ENCODE assay signal across 1 cellular context in the genomic region with DNA sequence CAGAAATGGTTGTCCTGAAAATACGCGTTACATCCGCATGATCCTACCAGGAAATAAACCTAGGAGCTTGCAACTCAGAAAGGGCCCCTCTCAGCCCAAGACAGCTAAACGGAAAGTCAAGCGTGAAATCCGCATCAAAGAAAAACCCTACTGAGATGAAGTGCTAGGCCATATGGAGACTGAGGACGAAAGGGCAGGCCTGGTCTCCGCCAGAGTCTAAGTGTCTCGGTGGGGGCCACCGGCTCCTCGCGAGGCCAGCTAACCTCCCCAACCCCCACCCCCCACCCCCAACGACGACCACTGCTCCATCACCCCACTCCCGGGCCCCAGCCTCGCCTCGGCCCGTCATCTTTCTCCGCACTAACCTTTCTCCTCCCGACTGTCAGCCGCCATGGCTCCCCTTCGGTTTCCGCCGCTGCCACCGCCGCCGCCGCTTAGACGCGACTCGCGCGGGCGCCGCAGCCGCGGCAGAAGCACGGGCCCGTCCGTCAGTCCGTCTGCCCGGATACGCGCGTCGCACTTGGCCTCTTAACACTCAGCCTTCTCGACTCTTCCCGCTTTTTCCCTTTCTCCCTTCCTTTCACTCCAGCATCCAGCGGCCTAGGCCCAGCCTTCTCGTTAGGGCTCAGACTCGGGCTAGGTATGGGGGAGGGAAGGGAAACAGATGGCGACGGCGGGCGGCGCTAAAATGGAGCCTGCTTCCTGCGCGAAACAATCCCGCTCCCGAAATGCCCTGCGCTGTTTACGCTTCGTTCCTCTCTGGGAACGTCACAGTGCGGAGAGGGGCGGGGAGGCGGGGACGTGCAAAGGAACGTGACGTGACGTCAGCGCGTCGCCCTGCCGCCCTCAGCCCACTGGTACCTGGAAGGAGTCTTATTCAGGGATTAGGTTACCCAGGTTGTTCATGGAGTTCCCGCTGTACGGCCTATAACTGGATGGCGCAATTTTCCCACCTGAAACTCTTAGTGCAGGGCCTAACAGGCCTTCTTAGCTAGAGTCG.
TF ChIP-seq lines count a peak whose summit lies in the region.

A gene (minus strand): TSS at position 730 of the 1,000 bp plus-strand sequence. CDS start 337 bp downstream, at position 393.

TF ChIP-seq in K562, 482 proteins besides CTCF, POLR2A, EP300 and RAD21 (continued from another document):
- TF ChIP-seq ETV1 (tag; conservative IDR thresholded peaks at IDR 0.05; ENCODE audit: low read depth) (peak; percentile 58), ZNF143 (CRISPR knock-in tag; IDR thresholded peaks at IDR 0.05) (peak; percentile 81), CBX3 (IDR thresholded peaks at IDR 0.05; ENCODE audit: borderline replicate concordance in 1 of 2, low read length in 2 of 2) (no peak), TAF1 (IDR thresholded peaks at IDR 0.05; ENCODE audit: control insufficient read depth, extremely low read depth, insufficient read depth, low read length, severe bottlenecking) (peak; percentile 74), SP1 (CRISPR knock-in tag; IDR thresholded peaks at IDR 0.05) (peak; percentile 88), KAT7 (CRISPR knock-in tag; IDR thresholded peaks at IDR 0.05; ENCODE audit: borderline replicate concordance) (peak; percentile 60; the same call in 1 of the 2 replicates), HMG20B (CRISPR knock-in tag; IDR thresholded peaks at IDR 0.05) (no peak), SRSF3 (IDR thresholded peaks at IDR 0.05; ENCODE audit: insufficient read depth, low read length) (0 out of 2 replicates have a peak, but pooled peaks have one; percentile 38), MYC (IDR thresholded peaks at IDR 0.05; ENCODE audit: low read depth, low read length) (peak; percentile 75), MYC (CRISPR knock-in tag; IDR thresholded peaks at IDR 0.05; ENCODE audit: borderline replicate concordance, low read depth) (no peak), SAP30 (IDR thresholded peaks at IDR 0.05; ENCODE audit: borderline replicate concordance, insufficient read depth, low read depth, low read length, poor library complexity, severe bottlenecking) (peak; percentile 69), ADNP (tag; IDR thresholded peaks at IDR 0.05) (no peak), BMI1 (IDR thresholded peaks at IDR 0.05; ENCODE audit: low read length) (no peak), TEAD4 (IDR thresholded peaks at IDR 0.05; ENCODE audit: low read length) (peak; percentile 46), TEAD4 (CRISPR knock-in tag; IDR thresholded peaks at IDR 0.05; ENCODE audit: borderline replicate concordance) (no peak), RFX1 (IDR thresholded peaks at IDR 0.05) (no peak), ETS2 (tag; IDR thresholded peaks at IDR 0.05; ENCODE audit: borderline replicate concordance, poor library complexity, severe bottlenecking) (no peak), TFAM (CRISPR knock-in tag; conservative IDR thresholded peaks at IDR 0.05) (no peak), TAF7 (tag; IDR thresholded peaks at IDR 0.05) (peak; percentile 84), FOXP1 (CRISPR knock-in tag; IDR thresholded peaks at IDR 0.05) (peak; percentile 94), ATF1 (CRISPR knock-in tag; IDR thresholded peaks at IDR 0.05) (peak; percentile 81), ATF1 (tag; IDR thresholded peaks at IDR 0.05) (peak; percentile 99), KHSRP (IDR thresholded peaks at IDR 0.05) (peak; percentile 52; the same call in 1 of the 2 replicates)
- TF ChIP-seq, protein P1, sequence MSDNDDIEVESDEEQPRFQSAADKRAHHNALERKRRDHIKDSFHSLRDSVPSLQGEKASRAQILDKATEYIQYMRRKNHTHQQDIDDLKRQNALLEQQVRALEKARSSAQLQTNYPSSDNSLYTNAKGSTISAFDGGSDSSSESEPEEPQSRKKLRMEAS (CRISPR knock-in tag; IDR thresholded peaks at IDR 0.05), result peak; percentile 67
- TF ChIP-seq, protein P2, sequence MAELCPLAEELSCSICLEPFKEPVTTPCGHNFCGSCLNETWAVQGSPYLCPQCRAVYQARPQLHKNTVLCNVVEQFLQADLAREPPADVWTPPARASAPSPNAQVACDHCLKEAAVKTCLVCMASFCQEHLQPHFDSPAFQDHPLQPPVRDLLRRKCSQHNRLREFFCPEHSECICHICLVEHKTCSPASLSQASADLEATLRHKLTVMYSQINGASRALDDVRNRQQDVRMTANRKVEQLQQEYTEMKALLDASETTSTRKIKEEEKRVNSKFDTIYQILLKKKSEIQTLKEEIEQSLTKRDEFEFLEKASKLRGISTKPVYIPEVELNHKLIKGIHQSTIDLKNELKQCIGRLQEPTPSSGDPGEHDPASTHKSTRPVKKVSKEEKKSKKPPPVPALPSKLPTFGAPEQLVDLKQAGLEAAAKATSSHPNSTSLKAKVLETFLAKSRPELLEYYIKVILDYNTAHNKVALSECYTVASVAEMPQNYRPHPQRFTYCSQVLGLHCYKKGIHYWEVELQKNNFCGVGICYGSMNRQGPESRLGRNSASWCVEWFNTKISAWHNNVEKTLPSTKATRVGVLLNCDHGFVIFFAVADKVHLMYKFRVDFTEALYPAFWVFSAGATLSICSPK (IDR thresholded peaks at IDR 0.05; ENCODE audit: borderline replicate concordance), result no peak
- TF ChIP-seq, protein P3, sequence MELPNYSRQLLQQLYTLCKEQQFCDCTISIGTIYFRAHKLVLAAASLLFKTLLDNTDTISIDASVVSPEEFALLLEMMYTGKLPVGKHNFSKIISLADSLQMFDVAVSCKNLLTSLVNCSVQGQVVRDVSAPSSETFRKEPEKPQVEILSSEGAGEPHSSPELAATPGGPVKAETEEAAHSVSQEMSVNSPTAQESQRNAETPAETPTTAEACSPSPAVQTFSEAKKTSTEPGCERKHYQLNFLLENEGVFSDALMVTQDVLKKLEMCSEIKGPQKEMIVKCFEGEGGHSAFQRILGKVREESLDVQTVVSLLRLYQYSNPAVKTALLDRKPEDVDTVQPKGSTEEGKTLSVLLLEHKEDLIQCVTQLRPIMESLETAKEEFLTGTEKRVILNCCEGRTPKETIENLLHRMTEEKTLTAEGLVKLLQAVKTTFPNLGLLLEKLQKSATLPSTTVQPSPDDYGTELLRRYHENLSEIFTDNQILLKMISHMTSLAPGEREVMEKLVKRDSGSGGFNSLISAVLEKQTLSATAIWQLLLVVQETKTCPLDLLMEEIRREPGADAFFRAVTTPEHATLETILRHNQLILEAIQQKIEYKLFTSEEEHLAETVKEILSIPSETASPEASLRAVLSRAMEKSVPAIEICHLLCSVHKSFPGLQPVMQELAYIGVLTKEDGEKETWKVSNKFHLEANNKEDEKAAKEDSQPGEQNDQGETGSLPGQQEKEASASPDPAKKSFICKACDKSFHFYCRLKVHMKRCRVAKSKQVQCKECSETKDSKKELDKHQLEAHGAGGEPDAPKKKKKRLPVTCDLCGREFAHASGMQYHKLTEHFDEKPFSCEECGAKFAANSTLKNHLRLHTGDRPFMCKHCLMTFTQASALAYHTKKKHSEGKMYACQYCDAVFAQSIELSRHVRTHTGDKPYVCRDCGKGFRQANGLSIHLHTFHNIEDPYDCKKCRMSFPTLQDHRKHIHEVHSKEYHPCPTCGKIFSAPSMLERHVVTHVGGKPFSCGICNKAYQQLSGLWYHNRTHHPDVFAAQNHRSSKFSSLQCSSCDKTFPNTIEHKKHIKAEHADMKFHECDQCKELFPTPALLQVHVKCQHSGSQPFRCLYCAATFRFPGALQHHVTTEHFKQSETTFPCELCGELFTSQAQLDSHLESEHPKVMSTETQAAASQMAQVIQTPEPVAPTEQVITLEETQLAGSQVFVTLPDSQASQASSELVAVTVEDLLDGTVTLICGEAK (IDR thresholded peaks at IDR 0.05), result peak; percentile 64; the same call in 1 of the 2 replicates
- TF ChIP-seq, protein P3 (CRISPR knock-in tag; IDR thresholded peaks at IDR 0.05), result no peak; the same call in 1 of the 2 replicates
- TF ChIP-seq, protein P4, sequence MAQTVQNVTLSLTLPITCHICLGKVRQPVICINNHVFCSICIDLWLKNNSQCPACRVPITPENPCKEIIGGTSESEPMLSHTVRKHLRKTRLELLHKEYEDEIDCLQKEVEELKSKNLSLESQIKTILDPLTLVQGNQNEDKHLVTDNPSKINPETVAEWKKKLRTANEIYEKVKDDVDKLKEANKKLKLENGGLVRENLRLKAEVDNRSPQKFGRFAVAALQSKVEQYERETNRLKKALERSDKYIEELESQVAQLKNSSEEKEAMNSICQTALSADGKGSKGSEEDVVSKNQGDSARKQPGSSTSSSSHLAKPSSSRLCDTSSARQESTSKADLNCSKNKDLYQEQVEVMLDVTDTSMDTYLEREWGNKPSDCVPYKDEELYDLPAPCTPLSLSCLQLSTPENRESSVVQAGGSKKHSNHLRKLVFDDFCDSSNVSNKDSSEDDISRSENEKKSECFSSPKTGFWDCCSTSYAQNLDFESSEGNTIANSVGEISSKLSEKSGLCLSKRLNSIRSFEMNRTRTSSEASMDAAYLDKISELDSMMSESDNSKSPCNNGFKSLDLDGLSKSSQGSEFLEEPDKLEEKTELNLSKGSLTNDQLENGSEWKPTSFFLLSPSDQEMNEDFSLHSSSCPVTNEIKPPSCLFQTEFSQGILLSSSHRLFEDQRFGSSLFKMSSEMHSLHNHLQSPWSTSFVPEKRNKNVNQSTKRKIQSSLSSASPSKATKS (CRISPR knock-in tag; IDR thresholded peaks at IDR 0.05), result no peak
- TF ChIP-seq, protein P5, sequence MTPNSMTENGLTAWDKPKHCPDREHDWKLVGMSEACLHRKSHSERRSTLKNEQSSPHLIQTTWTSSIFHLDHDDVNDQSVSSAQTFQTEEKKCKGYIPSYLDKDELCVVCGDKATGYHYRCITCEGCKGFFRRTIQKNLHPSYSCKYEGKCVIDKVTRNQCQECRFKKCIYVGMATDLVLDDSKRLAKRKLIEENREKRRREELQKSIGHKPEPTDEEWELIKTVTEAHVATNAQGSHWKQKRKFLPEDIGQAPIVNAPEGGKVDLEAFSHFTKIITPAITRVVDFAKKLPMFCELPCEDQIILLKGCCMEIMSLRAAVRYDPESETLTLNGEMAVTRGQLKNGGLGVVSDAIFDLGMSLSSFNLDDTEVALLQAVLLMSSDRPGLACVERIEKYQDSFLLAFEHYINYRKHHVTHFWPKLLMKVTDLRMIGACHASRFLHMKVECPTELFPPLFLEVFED (CRISPR knock-in tag; conservative IDR thresholded peaks at IDR 0.05), result peak; percentile 75; the same call in 1 of the 2 replicates
